In the genomic region with DNA sequence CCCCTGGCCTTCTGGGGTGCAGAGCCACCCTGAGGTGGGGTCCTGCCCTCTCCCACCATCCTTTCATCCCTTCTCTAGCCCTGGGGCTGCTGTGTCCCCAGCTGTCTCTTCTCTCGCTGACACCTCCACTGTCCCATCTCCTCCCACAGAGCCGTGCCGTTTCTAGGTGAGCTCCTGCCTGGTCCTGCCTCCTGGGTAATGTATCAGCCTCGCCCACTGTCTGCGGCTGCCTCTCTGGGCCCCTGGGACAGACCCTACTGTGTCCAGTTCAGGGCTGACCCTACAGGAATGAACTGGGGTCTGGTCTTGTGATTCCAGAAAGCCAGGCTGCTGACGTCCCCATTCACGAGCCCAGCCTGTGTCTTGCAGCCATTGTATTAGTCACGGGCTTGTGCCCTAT, we compare ENCODE assay signal across 28 cellular contexts. TPM values are rescaled to one million over a fixed set of nuclear protein-coding genes. Genes with fewer than 3 reads are reported as not detected.
DNase-seq lines count a peak whose midpoint lies in the region; ATAC-seq and TF ChIP-seq lines count a peak whose summit lies in the region.
"Had no signal": no experiment of that assay in that cellular context is flagged by ENCODE, and none has a peak within 500 bp of the region (broad histone marks: within the 10 kb centered on the region; RNA-seq: fewer than 3 reads in every experiment).

No MANE protein-coding gene starts in this region.

- H3K9me2 ChIP-seq in HCT116 (ENCODE audit: insufficient read depth) = no peaks in the 10 kb centered on the region

- H3K4me1 ChIP-seq in HCT116 (ENCODE audit: control insufficient read depth in 1 of 2, insufficient read depth in 2 of 2, low read length in 2 of 2) (no peaks in the 10 kb centered on the region), neural progenitor cell (no peaks in the 10 kb centered on the region)
- H3K4me1 ChIP-seq: BE2C, SJCRH30 had no signal

- intact Hi-C loops in HCT116 (cut with micrococcal nuclease) = no loop called here

- H3K36me3 ChIP-seq in HCT116 (ENCODE audit: control insufficient read depth in 1 of 2, insufficient read depth in 2 of 2, low read length in 2 of 2) = no peaks in the 10 kb centered on the region
- no peaks in the 10 kb centered on the region for H3K36me3 ChIP-seq in neural progenitor cell
- H3K36me3 ChIP-seq: BE2C, SJCRH30 had no signal

- no peaks in the 10 kb centered on the region for H4K20me1 ChIP-seq in HCT116 (ENCODE audit: insufficient read depth)
- no peaks in the 10 kb centered on the region for H4K20me1 ChIP-seq in neural progenitor cell (ENCODE audit: low read depth)

- no peak overlapping the region for H3K4me3 ChIP-seq in HCT116 (replicated peaks in 1 of 2; ENCODE audit: low read depth in 1 of 2, low read length in 2 of 2)
- no peak overlapping the region for H3K4me3 ChIP-seq in neural progenitor cell
- H3K4me3 ChIP-seq: PC-9, SJCRH30 had no signal

- H3K4me3 Mint-ChIP-seq in chondrocyte (ENCODE audit: unreplicated experiment) (no peak overlapping the region), neural progenitor cell (no peak overlapping the region), type B pancreatic cell (no peak overlapping the region)
- H3K4me3 Mint-ChIP-seq: CD14-positive monocyte; CD8-positive, alpha-beta memory T cell had no signal

- H3K9ac ChIP-seq in HCT116 (ENCODE audit: low read length) = no peak overlapping the region
- H3K9ac ChIP-seq in neural progenitor cell = no peak overlapping the region

- peaks cover 11% of the 10 kb centered on the region for H3K27me3 ChIP-seq in HCT116 (ENCODE audit: insufficient read depth, low read length)
- no peaks in the 10 kb centered on the region for H3K27me3 ChIP-seq in neural progenitor cell
- H3K27me3 ChIP-seq: BE2C had no signal

- H3K36me3 Mint-ChIP-seq in chondrocyte (ENCODE audit: low read depth) (peaks cover 4% of the 10 kb centered on the region), neural progenitor cell (no peaks in the 10 kb centered on the region), type B pancreatic cell (no peaks in the 10 kb centered on the region)
- H3K36me3 Mint-ChIP-seq: CD14-positive monocyte had no signal

- TF ChIP-seq CTCF in HCT116 (IDR thresholded peaks at IDR 0.05 in 2 of 3, conservative IDR thresholded peaks at IDR 0.05 in 1 of 3; ENCODE audit: borderline replicate concordance in 1 of 3, insufficient read depth in 1 of 3, low read depth in 2 of 3, low read length in 2 of 3) (no peak), chondrocyte (IDR thresholded peaks at IDR 0.05) (no peak), neural progenitor cell (IDR thresholded peaks at IDR 0.05) (no peak), type B pancreatic cell (conservative IDR thresholded peaks at IDR 0.05) (no peak)

- H3K27ac Mint-ChIP-seq in chondrocyte (ENCODE audit: unreplicated experiment) (no peak overlapping the region), neural progenitor cell (peak overlapping the region; percentile 60), type B pancreatic cell (no peak overlapping the region)
- H3K27ac Mint-ChIP-seq: CD14-positive monocyte; CD8-positive, alpha-beta memory T cell had no signal

- H2AFZ ChIP-seq in HCT116 (ENCODE audit: low read depth, low read length, poor library complexity, severe bottlenecking) (no peak overlapping the region), neural progenitor cell (replicated peaks) (no peak overlapping the region)
- H2AFZ ChIP-seq: PC-9 had no signal

- RAD21 ChIA-PET in HCT116 (lab: Charles Lee; ENCODE audit: low non-redundant PET in 1 of 2, low total read pairs in 2 of 2, uncharacterized antibody in 2 of 2, unreplicated experiment in 2 of 2) = no interaction called here

- H3K4me1 Mint-ChIP-seq in chondrocyte (ENCODE audit: low read depth) = no peaks in the 10 kb centered on the region
- no peaks in the 10 kb centered on the region for H3K4me1 Mint-ChIP-seq in neural progenitor cell
- H3K4me1 Mint-ChIP-seq in type B pancreatic cell (ENCODE audit: unreplicated experiment) = no peaks in the 10 kb centered on the region
- H3K4me1 Mint-ChIP-seq: CD14-positive monocyte; CD8-positive, alpha-beta memory T cell had no signal

- BruUV-seq in HCT116 (replicated peaks; lab: Mats Ljungman, UMichigan) = no TSS peak

- H3K27me3 Mint-ChIP-seq in chondrocyte (ENCODE audit: low read depth) = peaks cover 28% of the 10 kb centered on the region
- peaks cover 9% of the 10 kb centered on the region for H3K27me3 Mint-ChIP-seq in neural progenitor cell (ENCODE audit: insufficient read depth, low read depth)
- peaks cover 14% of the 10 kb centered on the region for H3K27me3 Mint-ChIP-seq in type B pancreatic cell

- CTCF ChIA-PET in HCT116 (lab: Charles Lee) = no interaction called here

- no peaks in the 10 kb centered on the region for H3K79me2 ChIP-seq in HCT116 (ENCODE audit: insufficient read depth, low read length)
- no peaks in the 10 kb centered on the region for H3K79me2 ChIP-seq in neural progenitor cell (ENCODE audit: low read depth)

- 0 out of 2 replicates have a peak, but pooled peaks have one; percentile 30 for ATAC-seq in HCT116
- ATAC-seq in HG02588 (IDR thresholded peaks at IDR 0.05; ENCODE audit: unreplicated experiment) = no peak
- ATAC-seq: Right ventricle myocardium inferior had no signal

- H3K27ac ChIP-seq in HCT116 (ENCODE audit: low read depth, low read length) (no peak overlapping the region), neural progenitor cell (no peak overlapping the region)
- H3K27ac ChIP-seq: PC-9, SJCRH30 had no signal

- no peaks in the 10 kb centered on the region for H3F3A ChIP-seq in neural progenitor cell (ENCODE audit: low read depth)

- peaks cover 7% of the 10 kb centered on the region in 2 experiments; a peak in 2 of 4 replicates for H3K9me3 ChIP-seq in HCT116 (ENCODE audit: control insufficient read depth in 1 of 2, insufficient read depth in 1 of 2, low read depth in 1 of 2, low read length in 2 of 2)
- no peaks in the 10 kb centered on the region for H3K9me3 ChIP-seq in neural progenitor cell (ENCODE audit: low read depth)
- H3K9me3 ChIP-seq: BE2C, SJCRH30 had no signal

- DNase-seq in HCT116 (ENCODE audit: low read depth, low spot score) = no peak
- DNase-seq in chondrocyte (ENCODE audit: low spot score) = peak; percentile 60
- no peak for DNase-seq in neural progenitor cell (ENCODE audit: low spot score)
- peak; percentile 52 for DNase-seq in type B pancreatic cell (ENCODE audit: extremely low spot score, unreplicated experiment)
- no peak for DNase-seq in NCI-H526 treated with DMSO at 0.1 percent for 48 hours (lab: John Stamatoyannopoulos, UW)
- no peak for DNase-seq in Ammon's horn (ENCODE audit: low spot score)
- DNase-seq: BE2C, Calu3, DMS153, DND-41, KBM-7, MV-4-11, NCI-H1105, NCI-H146, NCI-H1930, NCI-H2107, NCI-H446, NCI-H524 treated with DMSO at 0.1 percent for 48 hours, PC-9, SJCRH30 had no signal

- no peak overlapping the region for H3K4me2 ChIP-seq in HCT116 (ENCODE audit: low read length)
- H3K4me2 ChIP-seq in neural progenitor cell = no peak overlapping the region
- H3K4me2 ChIP-seq: PC-9 had no signal

- TF ChIP-seq POLR2A in HCT116 (IDR thresholded peaks at IDR 0.05; ENCODE audit: borderline replicate concordance, extremely low read depth, insufficient read depth, insufficient read length) = no peak

- no peak for TF ChIP-seq RAD21 in HCT116 (IDR thresholded peaks at IDR 0.05; ENCODE audit: low read depth)

- POLR2A ChIA-PET in HCT116 (lab: Charles Lee) = no interaction called here

- peaks cover 15% of the 10 kb centered on the region for H3K9me3 Mint-ChIP-seq in chondrocyte (ENCODE audit: low read depth)
- peaks cover 9% of the 10 kb centered on the region for H3K9me3 Mint-ChIP-seq in neural progenitor cell
- peaks cover 8% of the 10 kb centered on the region for H3K9me3 Mint-ChIP-seq in type B pancreatic cell

TF ChIP-seq in HCT116, 20 proteins besides CTCF, POLR2A, EP300 and RAD21 (continues in another document):
- TF ChIP-seq, protein P1, sequence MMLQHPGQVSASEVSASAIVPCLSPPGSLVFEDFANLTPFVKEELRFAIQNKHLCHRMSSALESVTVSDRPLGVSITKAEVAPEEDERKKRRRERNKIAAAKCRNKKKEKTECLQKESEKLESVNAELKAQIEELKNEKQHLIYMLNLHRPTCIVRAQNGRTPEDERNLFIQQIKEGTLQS (IDR thresholded peaks at IDR 0.05) = no peak
- TF ChIP-seq EGR1 (IDR thresholded peaks at IDR 0.05; ENCODE audit: low read depth) (no peak), CBX3 (IDR thresholded peaks at IDR 0.05; ENCODE audit: low read depth) (no peak), CEBPB (IDR thresholded peaks at IDR 0.05; ENCODE audit: low read depth) (no peak)

RNA-seq across cellular contexts. Expression of gene PAEP, which starts 4.1 kb away (rescaled TPM):
- total RNA-seq in HCT116 (2021; ENCODE audit: unreplicated experiment) (not detected), chondrocyte (not detected in 3 replicates), neural progenitor cell (ENCODE audit: low replicate concordance) (not detected in 2 replicates), type B pancreatic cell (ENCODE audit: low replicate concordance) (not detected in 2 replicates)
- polyA plus RNA-seq in HCT116 (2012) = not detected in 2 replicates
- total RNA-seq: CD8-positive, alpha-beta memory T cell; LHCN-M2; MCF 10A; PC-9; Right ventricle myocardium inferior; RPMI7951; SJCRH30 had no signal
- polyA plus RNA-seq: CD14-positive monocyte; CD8-positive, alpha-beta memory T cell had no signal

RNA-seq across cellular contexts. Expression of gene OBP2A, which starts 19.7 kb away (rescaled TPM):
- total RNA-seq in HCT116 (2021; ENCODE audit: unreplicated experiment) (not detected), chondrocyte (0.50 TPM in 1 of 3 replicates, not detected in the others), neural progenitor cell (ENCODE audit: low replicate concordance) (not detected in 2 replicates), type B pancreatic cell (ENCODE audit: low replicate concordance) (not detected in 2 replicates)
- polyA plus RNA-seq in HCT116 (2012) = not detected in 2 replicates
- total RNA-seq: Calu3; CD8-positive, alpha-beta memory T cell; H4; LHCN-M2; MCF 10A; PC-9; Right ventricle myocardium inferior; RPMI7951; SJCRH30 had no signal
- polyA plus RNA-seq: CD14-positive monocyte; CD8-positive, alpha-beta memory T cell had no signal

RNA-seq across cellular contexts. Expression of gene LCN1, which starts 44.4 kb away (rescaled TPM):
- total RNA-seq in HCT116 (2021; ENCODE audit: unreplicated experiment) (not detected), chondrocyte (0.60 TPM in 1 of 3 replicates, not detected in the others), neural progenitor cell (ENCODE audit: low replicate concordance) (not detected in 2 replicates), type B pancreatic cell (ENCODE audit: low replicate concordance) (not detected in 2 replicates)
- not detected in 2 replicates for polyA plus RNA-seq in HCT116 (2012)
- total RNA-seq: Calu3; CD8-positive, alpha-beta memory T cell; H4; LHCN-M2; MCF 10A; PC-9; Right ventricle myocardium inferior; RPMI7951; SJCRH30 had no signal
- polyA plus RNA-seq: CD14-positive monocyte; CD8-positive, alpha-beta memory T cell had no signal

Comparison
In these comparisons a context has a peak if more than half of its experiments do, and no peak if none do; other contexts are left out.
1. DNase-seq: peak in chondrocyte (single experiment) and type B pancreatic cell (single experiment); none in HCT116 (single experiment), neural progenitor cell (single experiment), NCI-H526 treated with DMSO at 0.1 percent for 48 hours (single experiment) and Ammon's horn (single experiment).